ENCODE assay signal across 10 cellular contexts in genomic region chr9:135951889-135952663, GRCh38. TPM values are rescaled to one million over a fixed set of nuclear protein-coding genes. Genes with fewer than 3 reads are reported as not detected.
DNase-seq lines count a peak whose midpoint lies in the region; FAIRE-seq and TF ChIP-seq lines count a peak whose summit lies in the region.
"Had no signal": no experiment of that assay in that cellular context is flagged by ENCODE, and none has a peak within 500 bp of the region (broad histone marks: within the 10 kb centered on the region; RNA-seq: fewer than 3 reads in every experiment).

No MANE protein-coding gene starts in this region.

- DNase-seq in NCI-H526 treated with DMSO at 0.1 percent for 48 hours (lab: John Stamatoyannopoulos, UW): peak; percentile 88
- peak; percentile 98 for DNase-seq in bronchial epithelial cell (ENCODE audit: low read depth)
- no peak for DNase-seq in osteocyte (ENCODE audit: extremely low spot score, unreplicated experiment)
- DNase-seq in NCI-H2227 (lab: John Stamatoyannopoulos, UW; ENCODE audit: unreplicated experiment): no peak
- no peak for DNase-seq in NCI-H1092 treated with DMSO at 0.1 percent for 48 hours (lab: John Stamatoyannopoulos, UW)
- DNase-seq in GM10248 (ENCODE audit: extremely low spot score): no peak
- no peak for DNase-seq in activated CD4-positive, CD25-positive, alpha-beta regulatory T cell (lab: John Stamatoyannopoulos, UW)
- DNase-seq: activated CD8-positive, alpha-beta memory T cell treated with anti-CD3 and anti-CD28 coated beads, Interleukin-2, amount 50 U/mL, for 48 hours had no signal

- peak overlapping the region; percentile 78 for H3K27ac Mint-ChIP-seq in osteocyte (ENCODE audit: unreplicated experiment)

- H3K27ac ChIP-seq in HEK293 (ENCODE audit: extremely low read depth, low read depth, low read length): peak overlapping the region; percentile 8; the same call in 1 of the 2 replicates

- H3K4me1 Mint-ChIP-seq in osteocyte (ENCODE audit: unreplicated experiment): peaks cover 11% of the 10 kb centered on the region

- H3K4me1 ChIP-seq in HEK293 (ENCODE audit: control insufficient read depth, insufficient read depth, low read length): no peaks in the 10 kb centered on the region

- no peaks in the 10 kb centered on the region for H3K27me3 Mint-ChIP-seq in osteocyte (ENCODE audit: unreplicated experiment)

- H3K27me3 ChIP-seq in bronchial epithelial cell (ENCODE audit: control insufficient read depth, insufficient read depth, low read length): no peaks in the 10 kb centered on the region

- no peaks in the 10 kb centered on the region for H3K9me3 ChIP-seq in HEK293 (ENCODE audit: control insufficient read depth, insufficient read depth, low read depth, low read length)

- no peak overlapping the region for H3K4me3 ChIP-seq in HEK293 (ENCODE audit: low read depth, low read length)
- H3K4me3 ChIP-seq in bronchial epithelial cell (ENCODE audit: low read depth, low read length): no peak overlapping the region

- H3K36me3 ChIP-seq in HEK293 (ENCODE audit: control insufficient read depth in 2 of 2, insufficient read depth in 1 of 2, low read length in 2 of 2): peaks cover 0 to 48% of the 10 kb centered on the region in 2 experiments; a peak in 2 of 3 replicates
- peaks cover 7% of the 10 kb centered on the region for H3K36me3 ChIP-seq in bronchial epithelial cell (ENCODE audit: control insufficient read depth, insufficient read depth, low read length)

- no peaks in the 10 kb centered on the region for H3K9me3 Mint-ChIP-seq in osteocyte (ENCODE audit: unreplicated experiment)

- TF ChIP-seq CTCF in HEK293 (tag by site-specific recombination; IDR thresholded peaks at IDR 0.05) (no peak), bronchial epithelial cell (IDR thresholded peaks at IDR 0.05; ENCODE audit: insufficient read depth, low read length, severe bottlenecking) (no peak), osteocyte (IDR thresholded peaks at IDR 0.05) (no peak), GM10248 (IDR thresholded peaks at IDR 0.05; ENCODE audit: control extremely low read depth, extremely low read depth, low read depth, missing control alignments) (no peak)

- no peak for FAIRE-seq in bronchial epithelial cell (lab: Jason Lieb, UNC)
- FAIRE-seq: D721Med had no signal

- H3K4me3 Mint-ChIP-seq in osteocyte (ENCODE audit: unreplicated experiment): no peak overlapping the region

- POLR2A ChIA-PET in HEK293 (lab: Yijun Ruan, JAX) (interaction anchor here (0.6 to 0.9 kb wide), 2 partner anchors 8 to 45 kb away, joined by 5 to 6 read pairs; partner anchors contain the start of gene CAMSAP1), GM10248 (lab: Yijun Ruan, JAX) (no interaction called here)

- peaks cover 28% of the 10 kb centered on the region for H3K36me3 Mint-ChIP-seq in osteocyte (ENCODE audit: unreplicated experiment)

- CTCF ChIA-PET in HEK293 (lab: Yijun Ruan, JAX) (interaction anchor here (0.6 kb wide), 3 partner anchors 24 to 147 kb away, joined by 3 read pairs; no protein-coding TSS in a partner anchor), GM10248 (lab: Yijun Ruan, JAX) (interaction anchor here (0.6 kb wide), 1 partner anchor 16 kb away, joined by 3 read pairs; no protein-coding TSS in a partner anchor)

TF ChIP-seq in HEK293, 187 proteins besides CTCF, POLR2A, EP300 and RAD21 (continues in another document):
- TF ChIP-seq ZNF621 (tag by site-specific recombination; IDR thresholded peaks at IDR 0.05): no peak
- TF ChIP-seq ZNF214 (tag by site-specific recombination; IDR thresholded peaks at IDR 0.05; ENCODE audit: borderline replicate concordance): no peak
- TF ChIP-seq ZNF324 (tag by site-specific recombination; IDR thresholded peaks at IDR 0.05): no peak
- TF ChIP-seq, protein P1, sequence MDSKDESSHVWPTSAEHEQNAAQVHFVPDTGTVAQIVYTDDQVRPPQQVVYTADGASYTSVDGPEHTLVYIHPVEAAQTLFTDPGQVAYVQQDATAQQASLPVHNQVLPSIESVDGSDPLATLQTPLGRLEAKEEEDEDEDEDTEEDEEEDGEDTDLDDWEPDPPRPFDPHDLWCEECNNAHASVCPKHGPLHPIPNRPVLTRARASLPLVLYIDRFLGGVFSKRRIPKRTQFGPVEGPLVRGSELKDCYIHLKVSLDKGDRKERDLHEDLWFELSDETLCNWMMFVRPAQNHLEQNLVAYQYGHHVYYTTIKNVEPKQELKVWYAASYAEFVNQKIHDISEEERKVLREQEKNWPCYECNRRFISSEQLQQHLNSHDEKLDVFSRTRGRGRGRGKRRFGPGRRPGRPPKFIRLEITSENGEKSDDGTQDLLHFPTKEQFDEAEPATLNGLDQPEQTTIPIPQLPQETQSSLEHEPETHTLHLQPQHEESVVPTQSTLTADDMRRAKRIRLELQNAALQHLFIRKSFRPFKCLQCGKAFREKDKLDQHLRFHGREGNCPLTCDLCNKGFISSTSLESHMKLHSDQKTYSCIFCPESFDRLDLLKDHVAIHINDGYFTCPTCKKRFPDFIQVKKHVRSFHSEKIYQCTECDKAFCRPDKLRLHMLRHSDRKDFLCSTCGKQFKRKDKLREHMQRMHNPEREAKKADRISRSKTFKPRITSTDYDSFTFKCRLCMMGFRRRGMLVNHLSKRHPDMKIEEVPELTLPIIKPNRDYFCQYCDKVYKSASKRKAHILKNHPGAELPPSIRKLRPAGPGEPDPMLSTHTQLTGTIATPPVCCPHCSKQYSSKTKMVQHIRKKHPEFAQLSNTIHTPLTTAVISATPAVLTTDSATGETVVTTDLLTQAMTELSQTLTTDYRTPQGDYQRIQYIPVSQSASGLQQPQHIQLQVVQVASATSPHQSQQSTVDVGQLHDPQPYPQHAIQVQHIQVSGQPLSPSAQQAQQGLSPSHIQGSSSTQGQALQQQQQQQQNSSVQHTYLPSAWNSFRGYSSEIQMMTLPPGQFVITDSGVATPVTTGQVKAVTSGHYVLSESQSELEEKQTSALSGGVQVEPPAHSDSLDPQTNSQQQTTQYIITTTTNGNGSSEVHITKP (tag by site-specific recombination; IDR thresholded peaks at IDR 0.05): no peak; the same call in 1 of the 2 replicates
- TF ChIP-seq ZNF37A (tag by site-specific recombination; IDR thresholded peaks at IDR 0.05): no peak
- peak; percentile 95 for TF ChIP-seq KLF1 (tag by site-specific recombination; IDR thresholded peaks at IDR 0.05)
- TF ChIP-seq SP2 (tag by site-specific recombination; IDR thresholded peaks at IDR 0.05): no peak
- TF ChIP-seq ZNF335 (tag by site-specific recombination; conservative IDR thresholded peaks at IDR 0.05): no peak
- TF ChIP-seq KLF17 (tag by site-specific recombination; IDR thresholded peaks at IDR 0.05): peak; percentile 56
- TF ChIP-seq ZNF366 (tag by site-specific recombination; conservative IDR thresholded peaks at IDR 0.05): 0 out of 2 replicates have a peak, but pooled peaks have one; percentile 13
- TF ChIP-seq OSR2 (tag by site-specific recombination; IDR thresholded peaks at IDR 0.05): peak; percentile 28; the same call in 1 of the 2 replicates
- no peak for TF ChIP-seq KLF7 (tag by site-specific recombination; IDR thresholded peaks at IDR 0.05; ENCODE audit: borderline replicate concordance)
- no peak for TF ChIP-seq ZNF513 (tag by site-specific recombination; IDR thresholded peaks at IDR 0.05)
- TF ChIP-seq, protein P2, sequence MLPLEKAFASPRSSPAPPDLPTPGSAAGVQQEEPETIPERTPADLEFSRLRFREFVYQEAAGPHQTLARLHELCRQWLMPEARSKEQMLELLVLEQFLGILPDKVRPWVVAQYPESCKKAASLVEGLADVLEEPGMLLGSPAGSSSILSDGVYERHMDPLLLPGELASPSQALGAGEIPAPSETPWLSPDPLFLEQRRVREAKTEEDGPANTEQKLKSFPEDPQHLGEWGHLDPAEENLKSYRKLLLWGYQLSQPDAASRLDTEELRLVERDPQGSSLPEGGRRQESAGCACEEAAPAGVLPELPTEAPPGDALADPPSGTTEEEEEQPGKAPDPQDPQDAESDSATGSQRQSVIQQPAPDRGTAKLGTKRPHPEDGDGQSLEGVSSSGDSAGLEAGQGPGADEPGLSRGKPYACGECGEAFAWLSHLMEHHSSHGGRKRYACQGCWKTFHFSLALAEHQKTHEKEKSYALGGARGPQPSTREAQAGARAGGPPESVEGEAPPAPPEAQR (tag by site-specific recombination; IDR thresholded peaks at IDR 0.05): no peak
- TF ChIP-seq ZNF561 (tag by site-specific recombination; IDR thresholded peaks at IDR 0.05; ENCODE audit: borderline replicate concordance): peak; percentile 52; the same call in 1 of the 2 replicates
- no peak for TF ChIP-seq YY1 (tag by site-specific recombination; IDR thresholded peaks at IDR 0.05)
- no peak for TF ChIP-seq HOXA7 (CRISPR knock-in tag; IDR thresholded peaks at IDR 0.05; ENCODE audit: borderline replicate concordance)
- 0 out of 2 replicates have a peak, but pooled peaks have one; percentile 23 for TF ChIP-seq ZSCAN30 (tag by site-specific recombination; IDR thresholded peaks at IDR 0.05)
- TF ChIP-seq ZNF600 (tag by site-specific recombination; IDR thresholded peaks at IDR 0.05): peak; percentile 73

RNA-seq across cellular contexts. Expression of gene UBAC1, which starts 9.1 kb away (rescaled TPM):
- total RNA-seq in bronchial epithelial cell (36.1 and 38.5 TPM in 2 replicates), osteocyte (38.9 and 41.9 TPM in 2 replicates)

RNA-seq across cellular contexts. Expression of gene CAMSAP1, which starts 44.7 kb away (rescaled TPM):
- total RNA-seq in bronchial epithelial cell: 23.2 and 26.2 TPM in 2 replicates
- 34.4 and 37.1 TPM in 2 replicates for total RNA-seq in osteocyte

Comparison
In these comparisons a context has a peak if more than half of its experiments do, and no peak if none do; other contexts are left out.
1. DNase-seq: peak in NCI-H526 treated with DMSO at 0.1 percent for 48 hours (single experiment) and bronchial epithelial cell (single experiment); none in osteocyte (single experiment), NCI-H2227 (single experiment), NCI-H1092 treated with DMSO at 0.1 percent for 48 hours (single experiment), GM10248 (single experiment) and activated CD4-positive, CD25-positive, alpha-beta regulatory T cell (0 of 4).